Comparison of ENCODE assay signal across 11 cellular contexts in genomic region chr11:78742430-78742829, GRCh38.
DNase-seq lines count a peak whose midpoint lies in the region; ATAC-seq and TF ChIP-seq lines count a peak whose summit lies in the region.
"Had no signal": no experiment of that assay in that cellular context is flagged by ENCODE, and none has a peak within 500 bp of the region (broad histone marks: within the 10 kb centered on the region; RNA-seq: fewer than 3 reads in every experiment).

No MANE protein-coding gene starts in this region.

- no peak overlapping the region for H3K4me3 ChIP-seq in right lobe of liver
- H3K4me3 ChIP-seq: cardiac muscle cell, neural progenitor cell had no signal

- H3K4me1 ChIP-seq in right lobe of liver = peaks cover 0 to 6% (median 2%) of the 10 kb centered on the region in 4 donors

- no peaks in the 10 kb centered on the region for H3K27me3 Mint-ChIP-seq in osteocyte (ENCODE audit: unreplicated experiment)

- H3K27me3 ChIP-seq in right lobe of liver = no peaks in the 10 kb centered on the region
- H3K27me3 ChIP-seq: cardiac muscle cell, neural progenitor cell had no signal

- TF ChIP-seq POLR2A in right lobe of liver (IDR thresholded peaks at IDR 0.05) = no peak

- WGBS in right lobe of liver (ENCODE audit: insufficient coverage, low coverage, low lambda C conversion rate, missing lambda C conversion rate) = 30% methylated on average over 6 of the region's 6 CpGs

- H3K4me1 Mint-ChIP-seq in osteocyte (ENCODE audit: unreplicated experiment) = no peaks in the 10 kb centered on the region

- H3K27ac Mint-ChIP-seq in osteocyte (ENCODE audit: unreplicated experiment) = no peak overlapping the region
- H3K27ac Mint-ChIP-seq: neural progenitor cell had no signal

- no peak overlapping the region for H3K4me3 Mint-ChIP-seq in osteocyte (ENCODE audit: unreplicated experiment)
- H3K4me3 Mint-ChIP-seq: neural progenitor cell had no signal

- ATAC-seq in right lobe of liver (peak; percentile 94 to 99 (median 96)), sciatic nerve (no peak), GM18907 (IDR thresholded peaks at IDR 0.05; ENCODE audit: unreplicated experiment) (no peak)
- ATAC-seq: HCT116 had no signal

- intact Hi-C loops in right lobe of liver (cut with DNase I) = no loop called here
- intact Hi-C loops in sciatic nerve (cut with DNase I) = no loop called here

- H3K9me3 ChIP-seq in right lobe of liver = no peaks in the 10 kb centered on the region

- peaks cover 17% of the 10 kb centered on the region for H3K36me3 Mint-ChIP-seq in osteocyte (ENCODE audit: unreplicated experiment)

- no peak overlapping the region for H3K27ac ChIP-seq in right lobe of liver
- H3K27ac ChIP-seq: cardiac muscle cell, neural progenitor cell had no signal

- TF ChIP-seq CTCF in right lobe of liver (IDR thresholded peaks at IDR 0.05) = peak in 3 of 4 donors; percentile 6 to 15 (median 13)
- TF ChIP-seq CTCF in osteocyte (IDR thresholded peaks at IDR 0.05) = no peak

- no peaks in the 10 kb centered on the region for H3K9me3 Mint-ChIP-seq in osteocyte (ENCODE audit: unreplicated experiment)
- H3K9me3 Mint-ChIP-seq: neural progenitor cell had no signal

- no peaks in the 10 kb centered on the region for H3K36me3 ChIP-seq in right lobe of liver
- H3K36me3 ChIP-seq: cardiac muscle cell, neural progenitor cell had no signal

- DNase-seq in DMS 273 (lab: John Stamatoyannopoulos, UW; ENCODE audit: unreplicated experiment) (peak; percentile 89), NCI-H2081 (lab: John Stamatoyannopoulos, UW) (peak; percentile 71 to 90), astrocyte of the hippocampus (ENCODE audit: low read depth, low spot score) (peak; percentile 80), right lobe of liver (peak; percentile 77 to 88 (median 82)), sciatic nerve (ENCODE audit: low spot score) (no peak), osteocyte (ENCODE audit: extremely low spot score, unreplicated experiment) (no peak)
- DNase-seq in activated effector memory CD4-positive, alpha-beta T cell treated with Interleukin-2 at 50 U/mL for 16 hours = no peak

Comparison
In these comparisons a context has a peak if more than half of its experiments do, and no peak if none do; other contexts are left out.
1. DNase-seq: peak in DMS 273 (single experiment), NCI-H2081 (2 of 2), astrocyte of the hippocampus (single experiment) and right lobe of liver (3 of 3); none in activated effector memory CD4-positive, alpha-beta T cell treated with Interleukin-2 at 50 U/mL for 16 hours (single experiment), sciatic nerve (single experiment) and osteocyte (single experiment).
2. ATAC-seq: peak in right lobe of liver (4 of 4); none in sciatic nerve (single experiment) and GM18907 (single experiment).